Comparison of ENCODE assay signal across 9 cellular contexts in genomic region chr1:71093938-71094337, GRCh38. TPM values are rescaled to one million over a fixed set of nuclear protein-coding genes. Genes with fewer than 3 reads are reported as not detected.
DNase-seq lines count a peak whose midpoint lies in the region; ATAC-seq, FAIRE-seq and TF ChIP-seq lines count a peak whose summit lies in the region.
"Had no signal": no experiment of that assay in that cellular context is flagged by ENCODE, and none has a peak within 500 bp of the region (broad histone marks: within the 10 kb centered on the region; RNA-seq: fewer than 3 reads in every experiment).

No MANE protein-coding gene starts in this region.

- ATAC-seq in HCT116 = no peak; the same call in 1 of the 2 replicates
- no peak for ATAC-seq in CD8-positive, alpha-beta T cell
- ATAC-seq in HG03378 (IDR thresholded peaks at IDR 0.05; ENCODE audit: unreplicated experiment) = no peak

- CTCF ChIA-PET in AG04450 (lab: Charles Lee) (interaction anchor here (1.1 to 1.8 kb wide), 3 partner anchors 13 to 944 kb away, joined by 3 to 10 read pairs (median 4); partner anchors contain the start of gene ZRANB2), HCT116 (lab: Charles Lee) (no interaction called here), SK-N-SH (lab: Yijun Ruan, JAX) (interaction anchor here (0.7 to 3.4 kb wide), 5 partner anchors 9 to 944 kb away, joined by 3 to 13 read pairs (median 6); partner anchors contain the start of gene ZRANB2)
- CTCF ChIA-PET in CD8-positive, alpha-beta T cell (lab: Charles Lee) = no interaction called here

- no peak for TF ChIP-seq POLR2A in HCT116 (IDR thresholded peaks at IDR 0.05; ENCODE audit: borderline replicate concordance, extremely low read depth, insufficient read depth, insufficient read length)

- no peaks in the 10 kb centered on the region for H3K27me3 ChIP-seq in AG04450 (ENCODE audit: control insufficient read depth, insufficient read depth, low read length)
- H3K27me3 ChIP-seq in HCT116 (ENCODE audit: insufficient read depth, low read length) = no peaks in the 10 kb centered on the region
- H3K27me3 ChIP-seq in SK-N-SH (ENCODE audit: insufficient read depth) = no peaks in the 10 kb centered on the region
- H3K27me3 ChIP-seq in CD8-positive, alpha-beta T cell (ENCODE audit: insufficient read depth, low read length) = peaks cover 2% of the 10 kb centered on the region

- no peaks in the 10 kb centered on the region for H3K36me3 Mint-ChIP-seq in CD8-positive, alpha-beta T cell

- H3K79me2 ChIP-seq in HCT116 (ENCODE audit: insufficient read depth, low read length) (no peaks in the 10 kb centered on the region), SK-N-SH (ENCODE audit: insufficient read depth) (no peaks in the 10 kb centered on the region)

- H3K4me1 Mint-ChIP-seq in CD8-positive, alpha-beta T cell (ENCODE audit: low read depth) = no peaks in the 10 kb centered on the region

- H3K27ac ChIP-seq in AG04450 (ENCODE audit: low read depth, low read length) = no peak overlapping the region
- no peak overlapping the region for H3K27ac ChIP-seq in HCT116 (ENCODE audit: low read depth, low read length)
- H3K27ac ChIP-seq in SK-N-SH (ENCODE audit: low read depth in 2 of 2, low read length in 1 of 2) = no peak overlapping the region
- H3K27ac ChIP-seq in CD8-positive, alpha-beta T cell (ENCODE audit: low read depth, low read length) = no peak overlapping the region

- TF ChIP-seq RAD21 in HCT116 (IDR thresholded peaks at IDR 0.05; ENCODE audit: low read depth) (peak; percentile 54; the same call in 1 of the 2 replicates), SK-N-SH (IDR thresholded peaks at IDR 0.05; ENCODE audit: low read length) (peak; percentile 77)

- H3K9me3 ChIP-seq in AG04450 (ENCODE audit: control insufficient read depth, insufficient read depth, low read length) (no peaks in the 10 kb centered on the region), HCT116 (ENCODE audit: control insufficient read depth in 1 of 2, insufficient read depth in 1 of 2, low read depth in 1 of 2, low read length in 2 of 2) (no peaks in the 10 kb centered on the region), SK-N-SH (no peaks in the 10 kb centered on the region)
- H3K9me3 ChIP-seq in CD8-positive, alpha-beta T cell (ENCODE audit: low read length) = no peaks in the 10 kb centered on the region

- no peak overlapping the region for H3K4me3 Mint-ChIP-seq in CD8-positive, alpha-beta T cell

- WGBS in SK-N-SH (ENCODE audit: low lambda C conversion rate) = 19% methylated on average over 1 of the region's 1 CpG

- no TSS peak for BruUV-seq in HCT116 (replicated peaks; lab: Mats Ljungman, UMichigan)

- POLR2A ChIA-PET in AG04450 (lab: Yijun Ruan, JAX) (no interaction called here), HCT116 (lab: Charles Lee) (no interaction called here), SK-N-SH (lab: Yijun Ruan, JAX) (no interaction called here)
- POLR2A ChIA-PET in CD8-positive, alpha-beta T cell (lab: Charles Lee) = no interaction called here

- no peaks in the 10 kb centered on the region for H3K9me3 Mint-ChIP-seq in CD8-positive, alpha-beta T cell

- no peak for TF ChIP-seq EP300 in SK-N-SH (IDR thresholded peaks at IDR 0.05; ENCODE audit: borderline replicate concordance in 1 of 2, low read depth in 1 of 2, low read length in 1 of 2)

- intact Hi-C loops in HCT116 (cut with micrococcal nuclease) = loop anchor here (5.0 to 10.0 kb wide), 2 partner anchors 428 to 941 kb away; no protein-coding TSS in a partner anchor
- intact Hi-C loops in CD8-positive, alpha-beta T cell (cut with DNase I, micrococcal nuclease) = no loop called here

- peak; percentile 80 for FAIRE-seq in frontal cortex (lab: Jason Lieb, UNC)

- H3K36me3 ChIP-seq in HCT116 (ENCODE audit: control insufficient read depth in 1 of 2, insufficient read depth in 2 of 2, low read length in 2 of 2) (no peaks in the 10 kb centered on the region), SK-N-SH (replicated peaks in 1 of 2; ENCODE audit: control insufficient read depth in 1 of 2, insufficient read depth in 2 of 2, low read length in 1 of 2) (no peaks in the 10 kb centered on the region)
- H3K36me3 ChIP-seq in CD8-positive, alpha-beta T cell (ENCODE audit: insufficient read depth, low read length) = no peaks in the 10 kb centered on the region

- H3K9ac ChIP-seq in HCT116 (ENCODE audit: low read length) = no peak overlapping the region
- H3K9ac ChIP-seq in SK-N-SH = no peak overlapping the region

- no peaks in the 10 kb centered on the region for H3K9me2 ChIP-seq in HCT116 (ENCODE audit: insufficient read depth)
- H3K9me2 ChIP-seq in SK-N-SH = no peaks in the 10 kb centered on the region

- no peaks in the 10 kb centered on the region for H4K20me1 ChIP-seq in HCT116 (ENCODE audit: insufficient read depth)
- H4K20me1 ChIP-seq in SK-N-SH (ENCODE audit: insufficient read depth) = no peaks in the 10 kb centered on the region

- DNase-seq in AG04450 (ENCODE audit: low read depth, low spot score) = no peak
- DNase-seq in HCT116 (ENCODE audit: low read depth, low spot score) = no peak
- DNase-seq in SK-N-SH = peak; percentile 15
- no peak for DNase-seq in frontal cortex (ENCODE audit: low spot score in 2 of 2)
- no peak for DNase-seq in germinal center (ENCODE audit: low spot score)
- no peak for DNase-seq in CD8-positive, alpha-beta T cell
- no peak for DNase-seq in hypothalamus (lab: John Stamatoyannopoulos, UW)
- DNase-seq: activated CD8-positive, alpha-beta memory T cell treated with anti-CD3 and anti-CD28 coated beads for 24 hours had no signal

- H3K4me1 ChIP-seq in HCT116 (ENCODE audit: control insufficient read depth in 1 of 2, insufficient read depth in 2 of 2, low read length in 2 of 2) (no peaks in the 10 kb centered on the region), SK-N-SH (ENCODE audit: control insufficient read depth in 1 of 2, insufficient read depth in 2 of 2, low read depth in 1 of 2, low read length in 1 of 2) (peaks cover 0 to 13% of the 10 kb centered on the region in 2 experiments; a peak in 1 of 4 replicates)
- H3K4me1 ChIP-seq in CD8-positive, alpha-beta T cell (ENCODE audit: insufficient read depth, low read length) = no peaks in the 10 kb centered on the region

- H3K4me3 ChIP-seq in AG04450 (ENCODE audit: low read depth, low read length) (no peak overlapping the region), HCT116 (replicated peaks in 1 of 2; ENCODE audit: low read depth in 1 of 2, low read length in 2 of 2) (no peak overlapping the region), SK-N-SH (ENCODE audit: low read depth in 2 of 2, low read length in 1 of 2) (no peak overlapping the region)
- H3K4me3 ChIP-seq in CD8-positive, alpha-beta T cell (ENCODE audit: low read depth, low read length) = no peak overlapping the region

- H2AFZ ChIP-seq in HCT116 (ENCODE audit: low read depth, low read length, poor library complexity, severe bottlenecking) (no peak overlapping the region), SK-N-SH (ENCODE audit: low read depth) (no peak overlapping the region)

- no peak overlapping the region for H3K27ac Mint-ChIP-seq in CD8-positive, alpha-beta T cell

- RAD21 ChIA-PET in HCT116 (lab: Charles Lee; ENCODE audit: low non-redundant PET in 1 of 2, low total read pairs in 2 of 2, uncharacterized antibody in 2 of 2, unreplicated experiment in 2 of 2) = no interaction called here

- peaks cover 8% of the 10 kb centered on the region for H3F3A ChIP-seq in SK-N-SH (replicated peaks; ENCODE audit: insufficient read depth)

- H3K27me3 Mint-ChIP-seq in CD8-positive, alpha-beta T cell (ENCODE audit: low read depth) = peaks cover 9% of the 10 kb centered on the region

- H3K4me2 ChIP-seq in HCT116 (ENCODE audit: low read length) = no peak overlapping the region
- no peak overlapping the region for H3K4me2 ChIP-seq in SK-N-SH

- TF ChIP-seq CTCF in AG04450 (IDR thresholded peaks at IDR 0.05; ENCODE audit: low read depth, low read length) (peak; percentile 58), HCT116 (IDR thresholded peaks at IDR 0.05 in 2 of 3, conservative IDR thresholded peaks at IDR 0.05 in 1 of 3; ENCODE audit: borderline replicate concordance in 1 of 3, insufficient read depth in 1 of 3, low read depth in 2 of 3, low read length in 2 of 3) (peak in 2 of 3 experiments; percentile 20 to 41; a peak in 2 of 6 replicates), SK-N-SH (IDR thresholded peaks at IDR 0.05) (peak; percentile 60)
- TF ChIP-seq CTCF in CD8-positive, alpha-beta T cell (IDR thresholded peaks at IDR 0.05) = no peak

TF ChIP-seq in HCT116, 20 proteins besides CTCF, POLR2A, EP300 and RAD21 (continues in another document):
- TF ChIP-seq SRF (IDR thresholded peaks at IDR 0.05; ENCODE audit: low read depth) (no peak), CEBPB (IDR thresholded peaks at IDR 0.05; ENCODE audit: low read depth) (no peak), EZH2 (IDR thresholded peaks at IDR 0.05) (no peak), TCF7L2 (IDR thresholded peaks at IDR 0.05; ENCODE audit: borderline replicate concordance, extremely low read depth, insufficient read depth, insufficient read length) (no peak)

TF ChIP-seq in SK-N-SH, 30 proteins besides CTCF, POLR2A, EP300 and RAD21:
- no peak for TF ChIP-seq SIN3A (IDR thresholded peaks at IDR 0.05; ENCODE audit: borderline replicate concordance, low read depth, low read length)

RNA-seq across cellular contexts. Expression of gene ZRANB2, which starts 13.1 kb away (rescaled TPM):
- polyA plus RNA-seq in AG04450 (2011; rRNA removed) (81.7 and 126 TPM in 2 replicates), SK-N-SH (2012; rRNA removed) (45.2 and 69.2 TPM in 2 replicates)
- 36.0 and 42.1 TPM in 2 replicates for polyA minus RNA-seq in AG04450 (2011; rRNA and poly(A)+ RNA removed)
- total RNA-seq in HCT116 (2021; ENCODE audit: unreplicated experiment) (67.9 TPM), frontal cortex (64.0 TPM)
- polyA plus RNA-seq in HCT116 (2012) = 22.8 and 35.6 TPM in 2 replicates
- polyA plus RNA-seq in SK-N-SH (2012; cell fraction: cytosol; rRNA removed) = 34.2 and 45.2 TPM in 2 replicates
- 85.3 and 249 TPM in 2 replicates for polyA plus RNA-seq in SK-N-SH (2012; cell fraction: nucleus; rRNA removed)
- 100 to 1,000 TPM; 100 to 102 TPM for total RNA-seq in CD8-positive, alpha-beta T cell

RNA-seq across cellular contexts. Expression of gene PTGER3, which starts 46.3 kb away (rescaled TPM):
- not detected in 2 replicates for polyA plus RNA-seq in AG04450 (2011; rRNA removed)
- not detected in 2 replicates for polyA minus RNA-seq in AG04450 (2011; rRNA and poly(A)+ RNA removed)
- total RNA-seq in HCT116 (2021; ENCODE audit: unreplicated experiment) = 0.05 TPM
- not detected in 2 replicates for polyA plus RNA-seq in HCT116 (2012)
- 1.3 and 1.9 TPM in 2 replicates for polyA plus RNA-seq in SK-N-SH (2012; rRNA removed)
- 1.4 and 2.1 TPM in 2 replicates for polyA plus RNA-seq in SK-N-SH (2012; cell fraction: cytosol; rRNA removed)
- 1.4 and 2.0 TPM in 2 replicates for polyA plus RNA-seq in SK-N-SH (2012; cell fraction: nucleus; rRNA removed)
- 2.4 TPM for total RNA-seq in frontal cortex
- under 1 TPM in 1 of 2 experiments, not detected in 1; 0.08 TPM for total RNA-seq in CD8-positive, alpha-beta T cell

Comparison
In these comparisons a context has a peak if more than half of its experiments do, and no peak if none do; other contexts are left out.
1. CTCF ChIA-PET loops: an anchor here in AG04450 (1.1 to 1.8 kb wide) and SK-N-SH (0.7 to 3.4 kb wide); none called in HCT116 and CD8-positive, alpha-beta T cell.